ENCODE assay signal across 25 cellular contexts in genomic region chr1:80776286-80776685, GRCh38.
"Had no signal": no experiment of that assay in that cellular context is flagged by ENCODE, and none has a peak within 500 bp of the region (broad histone marks: within the 10 kb centered on the region; RNA-seq: fewer than 3 reads in every experiment).

No MANE protein-coding gene starts in this region.

- DNase-seq: activated CD4-positive, alpha-beta memory T cell treated with anti-CD3 and anti-CD28 coated beads for 36 hours; activated CD4-positive, alpha-beta T cell treated with anti-CD3 and anti-CD28 coated beads for 36 hours; activated CD4-positive, alpha-beta T cell treated with anti-CD3 and anti-CD28 coated beads, Interleukin-2, amount 10 ng/mL, durations not matched to agents 24 days and 14 days; activated CD4-positive, CD25-positive, alpha-beta regulatory T cell; activated CD4-positive, CD25-positive, alpha-beta regulatory T cell treated with anti-CD3 and anti-CD28 coated beads, Interleukin-2, amount 50 U/mL, for 72 hours; activated CD8-positive, alpha-beta memory T cell treated with anti-CD3 and anti-CD28 coated beads, Interleukin-2, amount 10 ng/mL, durations not matched to agents 7 days and 5 days; activated CD8-positive, alpha-beta memory T cell treated with anti-CD3 and anti-CD28 coated beads, Interleukin-2, amount 50 U/mL, for 4 hours; activated CD8-positive, alpha-beta T cell treated with anti-CD3 and anti-CD28 coated beads, Interleukin-2, amount 10 ng/mL, durations not matched to agents 7 days and 5 days; activated effector memory CD4-positive, alpha-beta T cell treated with anti-CD3 and anti-CD28 coated beads, Interleukin-2, amount 50 U/mL, for 16 hours; activated naive CD4-positive, alpha-beta T cell treated with anti-CD3 and anti-CD28 coated beads for 36 hours; activated naive CD8-positive, alpha-beta T cell treated with anti-CD3 and anti-CD28 coated beads for 36 hours; activated naive CD8-positive, alpha-beta T cell treated with anti-CD3 and anti-CD28 coated beads, Interleukin-2, amount 50 U/mL, for 24 hours; activated T-cell treated with anti-CD3 and anti-CD28 coated beads, Interleukin-2, amount 50 U/mL, for 1 hour; activated T-cell treated with anti-CD3 and anti-CD28 coated beads, Interleukin-2, amount 50 U/mL, for 48 hours; adrenal gland; dorsolateral prefrontal cortex; effector memory CD4-positive, alpha-beta T cell; esophagus squamous epithelium; foreskin melanocyte; T-helper 2 cell had no signal

- ATAC-seq: activated CD4-positive, alpha-beta T cell treated with anti-CD3 and anti-CD28 coated beads for 36 hours; activated CD8-positive, alpha-beta memory T cell treated with anti-CD3 and anti-CD28 coated beads, Interleukin-2, amount 10 ng/mL, durations not matched to agents 7 days and 5 days; activated CD8-positive, alpha-beta T cell treated with anti-CD3 and anti-CD28 coated beads, Interleukin-2, amount 10 ng/mL, durations not matched to agents 7 days and 5 days; activated naive CD8-positive, alpha-beta T cell treated with anti-CD3 and anti-CD28 coated beads, Interleukin-2, amount 50 U/mL, for 24 hours; gastroesophageal sphincter had no signal

- H3K27ac ChIP-seq: adrenal gland, ascending aorta, breast epithelium, coronary artery, dorsolateral prefrontal cortex, epithelial cell of prostate, esophagus squamous epithelium, gastroesophageal sphincter had no signal

- H3K27me3 ChIP-seq: adrenal gland, ascending aorta, breast epithelium, dorsolateral prefrontal cortex, esophagus squamous epithelium, gastroesophageal sphincter had no signal

- H3K4me3 ChIP-seq: adrenal gland, ascending aorta, breast epithelium, coronary artery, dorsolateral prefrontal cortex, esophagus squamous epithelium, gastroesophageal sphincter had no signal

- H3K36me3 ChIP-seq: adrenal gland, ascending aorta, breast epithelium, esophagus squamous epithelium, gastroesophageal sphincter had no signal

- H3K9me3 ChIP-seq: adrenal gland, ascending aorta, breast epithelium, esophagus squamous epithelium, gastroesophageal sphincter had no signal

- H3K4me1 ChIP-seq: adrenal gland, ascending aorta, breast epithelium, esophagus squamous epithelium, gastroesophageal sphincter had no signal
